Comparison of ENCODE assay signal across 21 cellular contexts in the genomic region with DNA sequence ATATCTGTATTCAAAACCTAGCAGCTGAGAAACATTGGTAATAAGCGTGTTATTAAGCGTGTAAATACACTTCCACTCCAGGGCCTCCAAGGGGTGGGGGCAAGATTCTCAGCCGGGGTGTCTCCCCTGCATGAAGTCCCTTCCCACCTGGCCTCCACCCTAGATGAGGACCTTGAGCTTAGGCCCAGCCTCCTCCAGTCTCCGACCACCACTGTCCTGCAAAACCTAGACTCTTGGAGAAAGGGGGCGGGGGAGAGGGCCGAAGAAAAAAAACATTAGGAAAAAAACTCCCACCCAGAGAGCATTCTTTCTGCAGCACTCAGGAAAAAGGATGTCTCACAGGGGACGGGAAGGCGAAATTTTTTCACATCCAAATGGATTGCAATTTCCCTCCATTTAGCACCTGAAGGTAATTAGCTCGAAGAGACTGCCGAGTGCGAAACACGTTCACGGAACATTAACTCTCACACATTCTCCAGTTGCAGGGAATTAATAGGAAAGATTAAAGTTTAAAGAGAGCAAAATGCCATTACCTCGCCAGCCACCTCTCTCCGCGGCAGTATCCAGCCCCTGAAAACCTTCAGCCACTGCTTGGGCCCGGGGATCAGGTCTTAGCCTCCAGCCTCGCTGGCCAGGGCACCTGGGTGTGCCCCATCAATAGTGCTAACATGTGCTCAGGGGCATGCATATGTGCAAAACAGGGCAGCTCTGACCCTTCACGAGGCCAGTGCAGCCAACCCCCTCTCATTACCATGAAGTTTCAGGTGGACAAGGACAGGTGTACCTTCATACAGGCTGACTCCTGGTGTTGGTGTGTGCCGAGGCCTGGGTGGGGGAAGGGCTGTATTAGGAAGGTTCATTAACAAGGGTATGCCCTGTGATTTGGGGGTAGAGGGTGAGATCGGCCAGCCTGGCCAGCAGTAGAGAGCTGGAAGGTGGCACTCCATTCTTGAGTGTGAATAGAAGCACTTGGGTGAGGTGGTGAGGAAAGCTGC.
DNase-seq lines count a peak whose midpoint lies in the region; ATAC-seq and TF ChIP-seq lines count a peak whose summit lies in the region.
"Had no signal": no experiment of that assay in that cellular context is flagged by ENCODE, and none has a peak within 500 bp of the region (broad histone marks: within the 10 kb centered on the region; RNA-seq: fewer than 3 reads in every experiment).

No MANE protein-coding gene starts in this region.

- no peaks in the 10 kb centered on the region for H3K9me3 ChIP-seq in colonic mucosa
- H3K9me3 ChIP-seq: HAP-1, MG63, SJSA1 had no signal

- H3K9me2 ChIP-seq in GM23338 (ENCODE audit: insufficient read depth): 0 out of 2 replicates have a peak, but pooled peaks cover 7% of the 10 kb centered on the region

- intact Hi-C loops in CD14-positive monocyte (cut with micrococcal nuclease) (no loop called here), colonic mucosa (cut with DNase I) (no loop called here)

- H3K27ac ChIP-seq in GM23338 (ENCODE audit: low read depth): no peak overlapping the region
- no peak overlapping the region for H3K27ac ChIP-seq in colonic mucosa
- H3K27ac ChIP-seq: A549, GM23248, PC-9, SJSA1 had no signal

- H3K79me2 ChIP-seq in GM23338 (replicated peaks; ENCODE audit: insufficient read depth): no peaks in the 10 kb centered on the region

- DNase-seq in GM23338 (ENCODE audit: low spot score): no peak
- DNase-seq in activated CD8-positive, alpha-beta memory T cell treated with anti-CD3 and anti-CD28 coated beads, Interleukin-2, amount 50 U/mL, for 48 hours: peak; percentile 33
- peak; percentile 87 for DNase-seq in left kidney (ENCODE audit: low read depth, low spot score)
- peak; percentile 68 for DNase-seq in renal cortical epithelial cell (ENCODE audit: low read depth)
- no peak for DNase-seq in CD14-positive monocyte (ENCODE audit: low spot score)
- no peak for DNase-seq in colonic mucosa
- DNase-seq: C1 segment of cervical spinal cord, DND-41, GM23248, KBM-7, MG63, NCI-H1105 treated with DMSO at 0.1 percent for 48 hours, NCI-H2029, NCI-H526 treated with DMSO at 0.1 percent for 48 hours, PC-9 had no signal

- H3K9ac ChIP-seq in colonic mucosa (ENCODE audit: low read depth in 2 of 2, low read length in 2 of 2): no peak overlapping the region
- H3K9ac ChIP-seq: GM23248 had no signal

- no peak for TF ChIP-seq CTCF in GM23338 (conservative IDR thresholded peaks at IDR 0.05; ENCODE audit: low read depth in 2 of 2)
- no peak for TF ChIP-seq CTCF in CD14-positive monocyte (IDR thresholded peaks at IDR 0.05)
- TF ChIP-seq CTCF in colonic mucosa (IDR thresholded peaks at IDR 0.05): no peak

- H3K36me3 ChIP-seq in GM23338 (ENCODE audit: insufficient read depth) (no peaks in the 10 kb centered on the region), colonic mucosa (no peaks in the 10 kb centered on the region)
- H3K36me3 ChIP-seq: HAP-1, MG63, SJSA1 had no signal

- H3K4me1 ChIP-seq in GM23338 (ENCODE audit: insufficient read depth): no peaks in the 10 kb centered on the region
- no peaks in the 10 kb centered on the region for H3K4me1 ChIP-seq in colonic mucosa
- H3K4me1 ChIP-seq: A549, HAP-1, SJSA1 had no signal

- no peaks in the 10 kb centered on the region for H3K36me3 Mint-ChIP-seq in GM23338 (ENCODE audit: low read depth)
- H3K36me3 Mint-ChIP-seq in CD14-positive monocyte: no peaks in the 10 kb centered on the region
- H3K36me3 Mint-ChIP-seq: CD8-positive, alpha-beta T cell had no signal

- ATAC-seq in GM23338: no peak; the same call in 2 of the 3 replicates
- no peak for ATAC-seq in GM21723 (IDR thresholded peaks at IDR 0.05; ENCODE audit: unreplicated experiment)
- ATAC-seq: A549; CD8-positive, alpha-beta T cell; Right ventricle myocardium inferior had no signal

- H3K27me3 Mint-ChIP-seq in GM23338 (ENCODE audit: insufficient read depth, low read depth, poor library complexity): peaks cover 6% of the 10 kb centered on the region
- peaks cover 29 to 47% (median 39%) of the 10 kb centered on the region in 3 donors for H3K27me3 Mint-ChIP-seq in CD14-positive monocyte (ENCODE audit: low read depth in 3 of 3)

- no peaks in the 10 kb centered on the region for H4K20me1 ChIP-seq in GM23338 (replicated peaks; ENCODE audit: insufficient read depth)

- H3F3A ChIP-seq in GM23338 (replicated peaks; ENCODE audit: low read depth): no peaks in the 10 kb centered on the region

- H3K27me3 ChIP-seq in GM23338 (ENCODE audit: insufficient read depth): no peaks in the 10 kb centered on the region
- H3K27me3 ChIP-seq in colonic mucosa: no peaks in the 10 kb centered on the region

- H3K9me3 Mint-ChIP-seq in GM23338 (no peaks in the 10 kb centered on the region; the same call in 2 of the 3 replicates), CD14-positive monocyte (peaks cover 0 to 3% (median 0%) of the 10 kb centered on the region in 7 donors)
- H3K9me3 Mint-ChIP-seq: CD8-positive, alpha-beta T cell had no signal

- H3K4me2 ChIP-seq in GM23338: no peak overlapping the region
- H3K4me2 ChIP-seq: A549, PC-9 had no signal

- H3K4me3 ChIP-seq in GM23338 (no peak overlapping the region), colonic mucosa (no peak overlapping the region)
- H3K4me3 ChIP-seq: A549, GM23248, HAP-1, MG63, PC-9, SJSA1 had no signal

- no peak overlapping the region for H3K4me3 Mint-ChIP-seq in GM23338
- no peak overlapping the region for H3K4me3 Mint-ChIP-seq in CD14-positive monocyte
- H3K4me3 Mint-ChIP-seq: CD8-positive, alpha-beta T cell had no signal

- H2AFZ ChIP-seq in GM23338: 0 out of 2 replicates have a peak overlapping the region, but pooled peaks have one; percentile 10
- H2AFZ ChIP-seq: GM23248, PC-9 had no signal

- 0 out of 2 replicates have a peak overlapping the region, but pooled peaks have one; percentile 43 for H3K27ac Mint-ChIP-seq in GM23338
- H3K27ac Mint-ChIP-seq in CD14-positive monocyte: no peak overlapping the region
- H3K27ac Mint-ChIP-seq: CD8-positive, alpha-beta T cell had no signal

- H3K4me1 Mint-ChIP-seq in GM23338 (peaks cover 4% of the 10 kb centered on the region; the same call in 1 of the 3 replicates), CD14-positive monocyte (no peaks in the 10 kb centered on the region)

TF ChIP-seq in GM23338, 12 proteins besides CTCF, POLR2A, EP300 and RAD21 (continues in another document):
- TF ChIP-seq EZH2phosphoT487 (IDR thresholded peaks at IDR 0.05; ENCODE audit: unreplicated experiment) (no peak), CREB1 (CRISPR knock-in tag; IDR thresholded peaks at IDR 0.05; ENCODE audit: low read depth) (no peak), POLR2AphosphoS5 (IDR thresholded peaks at IDR 0.05; ENCODE audit: low read depth) (no peak), STAT1 (IDR thresholded peaks at IDR 0.05; ENCODE audit: unreplicated experiment) (no peak)
- TF ChIP-seq, protein P1, sequence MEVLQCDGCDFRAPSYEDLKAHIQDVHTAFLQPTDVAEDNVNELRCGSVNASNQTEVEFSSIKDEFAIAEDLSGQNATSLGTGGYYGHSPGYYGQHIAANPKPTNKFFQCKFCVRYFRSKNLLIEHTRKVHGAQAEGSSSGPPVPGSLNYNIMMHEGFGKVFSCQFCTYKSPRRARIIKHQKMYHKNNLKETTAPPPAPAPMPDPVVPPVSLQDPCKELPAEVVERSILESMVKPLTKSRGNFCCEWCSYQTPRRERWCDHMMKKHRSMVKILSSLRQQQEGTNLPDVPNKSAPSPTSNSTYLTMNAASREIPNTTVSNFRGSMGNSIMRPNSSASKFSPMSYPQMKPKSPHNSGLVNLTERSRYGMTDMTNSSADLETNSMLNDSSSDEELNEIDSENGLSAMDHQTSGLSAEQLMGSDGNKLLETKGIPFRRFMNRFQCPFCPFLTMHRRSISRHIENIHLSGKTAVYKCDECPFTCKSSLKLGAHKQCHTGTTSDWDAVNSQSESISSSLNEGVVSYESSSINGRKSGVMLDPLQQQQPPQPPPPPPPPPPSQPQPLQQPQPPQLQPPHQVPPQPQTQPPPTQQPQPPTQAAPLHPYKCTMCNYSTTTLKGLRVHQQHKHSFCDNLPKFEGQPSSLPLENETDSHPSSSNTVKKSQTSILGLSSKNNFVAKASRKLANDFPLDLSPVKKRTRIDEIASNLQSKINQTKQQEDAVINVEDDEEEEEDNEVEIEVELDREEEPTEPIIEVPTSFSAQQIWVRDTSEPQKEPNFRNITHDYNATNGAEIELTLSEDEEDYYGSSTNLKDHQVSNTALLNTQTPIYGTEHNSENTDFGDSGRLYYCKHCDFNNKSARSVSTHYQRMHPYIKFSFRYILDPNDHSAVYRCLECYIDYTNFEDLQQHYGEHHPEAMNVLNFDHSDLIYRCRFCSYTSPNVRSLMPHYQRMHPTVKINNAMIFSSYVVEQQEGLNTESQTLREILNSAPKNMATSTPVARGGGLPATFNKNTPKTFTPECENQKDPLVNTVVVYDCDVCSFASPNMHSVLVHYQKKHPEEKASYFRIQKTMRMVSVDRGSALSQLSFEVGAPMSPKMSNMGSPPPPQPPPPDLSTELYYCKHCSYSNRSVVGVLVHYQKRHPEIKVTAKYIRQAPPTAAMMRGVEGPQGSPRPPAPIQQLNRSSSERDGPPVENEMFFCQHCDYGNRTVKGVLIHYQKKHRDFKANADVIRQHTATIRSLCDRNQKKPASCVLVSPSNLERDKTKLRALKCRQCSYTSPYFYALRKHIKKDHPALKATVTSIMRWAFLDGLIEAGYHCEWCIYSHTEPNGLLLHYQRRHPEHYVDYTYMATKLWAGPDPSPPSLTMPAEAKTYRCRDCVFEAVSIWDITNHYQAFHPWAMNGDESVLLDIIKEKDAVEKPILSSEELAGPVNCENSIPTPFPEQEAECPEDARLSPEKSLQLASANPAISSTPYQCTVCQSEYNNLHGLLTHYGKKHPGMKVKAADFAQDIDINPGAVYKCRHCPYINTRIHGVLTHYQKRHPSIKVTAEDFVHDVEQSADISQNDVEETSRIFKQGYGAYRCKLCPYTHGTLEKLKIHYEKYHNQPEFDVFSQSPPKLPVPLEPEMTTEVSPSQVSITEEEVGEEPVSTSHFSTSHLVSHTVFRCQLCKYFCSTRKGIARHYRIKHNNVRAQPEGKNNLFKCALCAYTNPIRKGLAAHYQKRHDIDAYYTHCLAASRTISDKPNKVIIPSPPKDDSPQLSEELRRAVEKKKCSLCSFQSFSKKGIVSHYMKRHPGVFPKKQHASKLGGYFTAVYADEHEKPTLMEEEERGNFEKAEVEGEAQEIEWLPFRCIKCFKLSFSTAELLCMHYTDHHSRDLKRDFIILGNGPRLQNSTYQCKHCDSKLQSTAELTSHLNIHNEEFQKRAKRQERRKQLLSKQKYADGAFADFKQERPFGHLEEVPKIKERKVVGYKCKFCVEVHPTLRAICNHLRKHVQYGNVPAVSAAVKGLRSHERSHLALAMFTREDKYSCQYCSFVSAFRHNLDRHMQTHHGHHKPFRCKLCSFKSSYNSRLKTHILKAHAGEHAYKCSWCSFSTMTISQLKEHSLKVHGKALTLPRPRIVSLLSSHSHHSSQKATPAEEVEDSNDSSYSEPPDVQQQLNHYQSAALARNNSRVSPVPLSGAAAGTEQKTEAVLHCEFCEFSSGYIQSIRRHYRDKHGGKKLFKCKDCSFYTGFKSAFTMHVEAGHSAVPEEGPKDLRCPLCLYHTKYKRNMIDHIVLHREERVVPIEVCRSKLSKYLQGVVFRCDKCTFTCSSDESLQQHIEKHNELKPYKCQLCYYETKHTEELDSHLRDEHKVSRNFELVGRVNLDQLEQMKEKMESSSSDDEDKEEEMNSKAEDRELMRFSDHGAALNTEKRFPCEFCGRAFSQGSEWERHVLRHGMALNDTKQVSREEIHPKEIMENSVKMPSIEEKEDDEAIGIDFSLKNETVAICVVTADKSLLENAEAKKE (CRISPR knock-in tag; IDR thresholded peaks at IDR 0.05): no peak

Comparison
In these comparisons a context has a peak if more than half of its experiments do, and no peak if none do; other contexts are left out.
1. DNase-seq: peak in activated CD8-positive, alpha-beta memory T cell treated with anti-CD3 and anti-CD28 coated beads, Interleukin-2, amount 50 U/mL, for 48 hours (single experiment), left kidney (single experiment) and renal cortical epithelial cell (single experiment); none in GM23338 (single experiment), CD14-positive monocyte (single experiment) and colonic mucosa (single experiment).